In genomic region chr5:134111741-134112647, GRCh38 we compare ENCODE assay signal across 14 cellular contexts. TPM values are rescaled to one million over a fixed set of nuclear protein-coding genes. Genes with fewer than 3 reads are reported as not detected.
A peak's percentile ranks its signal among the peaks of the same experiment; 100 is the strongest.
DNase-seq lines count a peak whose midpoint lies in the region; ATAC-seq and TF ChIP-seq lines count a peak whose summit lies in the region.
"Had no signal": no experiment of that assay in that cellular context is flagged by ENCODE, and none has a peak within 500 bp of the region (broad histone marks: within the 10 kb centered on the region; RNA-seq: fewer than 3 reads in every experiment).

No MANE protein-coding gene starts in this region.

- no peak overlapping the region for H3K4me2 ChIP-seq in OCI-LY7 (ENCODE audit: low read length)
- H3K4me2 ChIP-seq: BLaER1 had no signal

- H3K4me3 Mint-ChIP-seq in MCF 10A (ENCODE audit: unreplicated experiment) (no peak overlapping the region), T-helper 17 cell (peak overlapping the region; percentile 93)
- H3K4me3 Mint-ChIP-seq in effector memory CD8-positive, alpha-beta T cell = peak overlapping the region; percentile 51 to 89
- peak overlapping the region; percentile 93 to 96 for H3K4me3 Mint-ChIP-seq in stimulated activated naive CD8-positive, alpha-beta T cell treated with anti-CD3 and anti-CD28 coated beads, Interleukin-15, amount 100 ng/mL, for 72 hours
- H3K4me3 Mint-ChIP-seq: H9 had no signal

- H3K36me3 ChIP-seq in breast epithelium (no peaks in the 10 kb centered on the region), OCI-LY7 (ENCODE audit: insufficient read depth, low read length) (no peaks in the 10 kb centered on the region), right atrium auricular region (no peaks in the 10 kb centered on the region)
- H3K36me3 ChIP-seq: BLaER1, left ventricle myocardium inferior had no signal

- H3K27me3 Mint-ChIP-seq in MCF 10A (ENCODE audit: insufficient read depth, unreplicated experiment) (no peaks in the 10 kb centered on the region), T-helper 17 cell (no peaks in the 10 kb centered on the region)
- H3K27me3 Mint-ChIP-seq in effector memory CD8-positive, alpha-beta T cell = no peaks in the 10 kb centered on the region
- H3K27me3 Mint-ChIP-seq in stimulated activated naive CD8-positive, alpha-beta T cell treated with anti-CD3 and anti-CD28 coated beads, Interleukin-15, amount 100 ng/mL, for 72 hours = peaks cover 2% of the 10 kb centered on the region

- H3K27me3 ChIP-seq in breast epithelium = no peaks in the 10 kb centered on the region
- no peaks in the 10 kb centered on the region for H3K27me3 ChIP-seq in right atrium auricular region

- no peak for TF ChIP-seq CTCF in breast epithelium (IDR thresholded peaks at IDR 0.05)
- no peak for TF ChIP-seq CTCF in MCF 10A (IDR thresholded peaks at IDR 0.05; ENCODE audit: unreplicated experiment)
- TF ChIP-seq CTCF in OCI-LY7 (conservative IDR thresholded peaks at IDR 0.05; ENCODE audit: low read length) = no peak
- no peak for TF ChIP-seq CTCF in right atrium auricular region (IDR thresholded peaks at IDR 0.05)

- no peaks in the 10 kb centered on the region for H3K79me2 ChIP-seq in OCI-LY7 (ENCODE audit: insufficient read depth, low read depth, low read length)

- no peak overlapping the region for H2AFZ ChIP-seq in OCI-LY7 (ENCODE audit: low read length)

- H4K20me1 ChIP-seq in OCI-LY7 (ENCODE audit: insufficient read depth, low read length) = no peaks in the 10 kb centered on the region

- H3K27ac Mint-ChIP-seq in MCF 10A (ENCODE audit: low read depth, unreplicated experiment) = no peak overlapping the region
- H3K27ac Mint-ChIP-seq in T-helper 17 cell = peak overlapping the region; percentile 96
- peak overlapping the region; percentile 77 to 92 for H3K27ac Mint-ChIP-seq in effector memory CD8-positive, alpha-beta T cell
- peak overlapping the region; percentile 45 to 85 for H3K27ac Mint-ChIP-seq in stimulated activated naive CD8-positive, alpha-beta T cell treated with anti-CD3 and anti-CD28 coated beads, Interleukin-15, amount 100 ng/mL, for 72 hours
- H3K27ac Mint-ChIP-seq: H9 had no signal

- POLR2A ChIA-PET in MCF 10A (lab: Yijun Ruan, JAX) = interaction anchor here (0.5 to 2.5 kb wide), 11 partner anchors 10 to 528 kb away, joined by 3 to 8 read pairs (median 3); partner anchors contain the start of gene SKP1
- POLR2A ChIA-PET in OCI-LY7 (lab: Charles Lee) = interaction anchor here (0.5 to 1.0 kb wide), 3 partner anchors 11 to 1091 kb away, joined by 3 to 4 read pairs (median 3); no protein-coding TSS in a partner anchor

- intact Hi-C loops in breast epithelium (cut with DNase I; ENCODE audit: low total_unique reads) = no loop called here
- intact Hi-C loops in MCF 10A (cut with micrococcal nuclease) = no loop called here
- intact Hi-C loops in OCI-LY7 (cut with micrococcal nuclease; ENCODE audit: unreplicated experiment) = no loop called here

- CTCF ChIA-PET in MCF 10A (lab: Yijun Ruan, JAX) = interaction anchor here (0.6 to 4.8 kb wide), 14 partner anchors 11 to 190 kb away, joined by 3 to 87 read pairs (median 4); no protein-coding TSS in a partner anchor
- CTCF ChIA-PET in OCI-LY7 (lab: Charles Lee; ENCODE audit: unreplicated experiment) = interaction anchor here (0.8 kb wide), 1 partner anchor 28 kb away, joined by 3 read pairs; no protein-coding TSS in a partner anchor

- H3K4me1 Mint-ChIP-seq in MCF 10A (ENCODE audit: insufficient read depth, unreplicated experiment) = peaks cover 17% of the 10 kb centered on the region
- peaks cover 53% of the 10 kb centered on the region for H3K4me1 Mint-ChIP-seq in T-helper 17 cell
- peaks cover 36 to 50% of the 10 kb centered on the region in 2 donors for H3K4me1 Mint-ChIP-seq in effector memory CD8-positive, alpha-beta T cell (ENCODE audit: low read depth in 2 of 2)
- peaks cover 80% of the 10 kb centered on the region for H3K4me1 Mint-ChIP-seq in stimulated activated naive CD8-positive, alpha-beta T cell treated with anti-CD3 and anti-CD28 coated beads, Interleukin-15, amount 100 ng/mL, for 72 hours

- TF ChIP-seq POLR2A in breast epithelium (IDR thresholded peaks at IDR 0.05) = no peak

- H3K9me2 ChIP-seq in OCI-LY7 (ENCODE audit: insufficient read depth, low read length) = no peaks in the 10 kb centered on the region

- peak; percentile 19 for ATAC-seq in T-helper 17 cell
- peak; percentile 43 for ATAC-seq in effector memory CD8-positive, alpha-beta T cell (replicated peaks)
- peak; percentile 79 for ATAC-seq in stimulated activated naive CD8-positive, alpha-beta T cell treated with anti-CD3 and anti-CD28 coated beads, Interleukin-15, amount 100 ng/mL, for 72 hours

- H3K4me1 ChIP-seq in breast epithelium = peaks cover 7 to 10% of the 10 kb centered on the region in 2 donors
- peaks cover 13% of the 10 kb centered on the region for H3K4me1 ChIP-seq in OCI-LY7 (ENCODE audit: insufficient read depth, low read length, poor library complexity, severe bottlenecking)
- H3K4me1 ChIP-seq in right atrium auricular region = peaks cover 0 to 24% of the 10 kb centered on the region in 2 donors

- BruUV-seq in MCF 10A (replicated peaks; lab: Mats Ljungman, UMichigan) (no TSS peak), OCI-LY7 (replicated peaks; lab: Mats Ljungman, UMichigan) (no TSS peak)

- H3K36me3 Mint-ChIP-seq in MCF 10A (ENCODE audit: insufficient read depth, unreplicated experiment) = no peaks in the 10 kb centered on the region
- H3K36me3 Mint-ChIP-seq in T-helper 17 cell (ENCODE audit: low read depth) = peaks cover 8% of the 10 kb centered on the region
- peaks cover 48% of the 10 kb centered on the region for H3K36me3 Mint-ChIP-seq in effector memory CD8-positive, alpha-beta T cell (ENCODE audit: insufficient read depth)

- H3K27ac ChIP-seq in breast epithelium (peak overlapping the region; percentile 54 to 75), OCI-LY7 (ENCODE audit: low read depth, low read length, poor library complexity, severe bottlenecking) (no peak overlapping the region), right atrium auricular region (no peak overlapping the region)
- H3K27ac ChIP-seq: BLaER1, left ventricle myocardium inferior had no signal

- DNase-seq in breast epithelium (ENCODE audit: low spot score in 2 of 2) (no peak), MCF 10A (ENCODE audit: unreplicated experiment) (no peak), T-helper 17 cell (no peak), OCI-LY7 (ENCODE audit: low spot score) (no peak), amniotic stem cell (lab: John Stamatoyannopoulos, UW) (no peak), right atrium auricular region (ENCODE audit: low spot score) (no peak)
- no peak for DNase-seq in effector memory CD8-positive, alpha-beta T cell
- peak in 1 of 2 donors; percentile 62 for DNase-seq in stimulated activated naive CD8-positive, alpha-beta T cell treated with anti-CD3 and anti-CD28 coated beads, Interleukin-15, amount 100 ng/mL, for 72 hours
- DNase-seq: activated gamma-delta T cell treated with Interleukin-2 at 50 U/mL for 16 hours, H9, left ventricle myocardium inferior, NCI-H345, SW 1271 had no signal

- H3K4me3 ChIP-seq in breast epithelium (no peak overlapping the region), OCI-LY7 (ENCODE audit: low read depth, low read length, poor library complexity, severe bottlenecking) (no peak overlapping the region), right atrium auricular region (no peak overlapping the region)
- H3K4me3 ChIP-seq: BLaER1, left ventricle myocardium inferior had no signal

- no peaks in the 10 kb centered on the region for H3K9me3 Mint-ChIP-seq in MCF 10A (ENCODE audit: unreplicated experiment)
- no peaks in the 10 kb centered on the region for H3K9me3 Mint-ChIP-seq in effector memory CD8-positive, alpha-beta T cell
- H3K9me3 Mint-ChIP-seq in stimulated activated naive CD8-positive, alpha-beta T cell treated with anti-CD3 and anti-CD28 coated beads, Interleukin-15, amount 100 ng/mL, for 72 hours = no peaks in the 10 kb centered on the region
- H3K9me3 Mint-ChIP-seq: H9 had no signal

- H3K9me3 ChIP-seq in breast epithelium (no peaks in the 10 kb centered on the region), T-helper 17 cell (ENCODE audit: control insufficient read depth, low read length, poor library complexity, severe bottlenecking) (no peaks in the 10 kb centered on the region), OCI-LY7 (ENCODE audit: low read length) (no peaks in the 10 kb centered on the region), right atrium auricular region (no peaks in the 10 kb centered on the region)
- H3K9me3 ChIP-seq: BLaER1, left ventricle myocardium inferior had no signal

RNA-seq across cellular contexts. Expression of gene TCF7, which starts 2.5 kb away (rescaled TPM):
- total RNA-seq in breast epithelium = 1 to 10 TPM; 2.1 to 8.0 (median 6.6) TPM
- 0.29 and 0.42 TPM in 2 replicates for total RNA-seq in MCF 10A (2022)
- 100 to 1,000 TPM; 308 to 405 TPM for total RNA-seq in T-helper 17 cell
- total RNA-seq in OCI-LY7 (2014; rRNA removed; shearing (Covaris generic)) = 0.39 and 1.1 TPM in 2 replicates
- 0.97 and 1.9 TPM in 2 replicates for total RNA-seq in OCI-LY7 (2022)
- 1 to 10 TPM; 1.3 to 1.7 TPM for total RNA-seq in right atrium auricular region

Comparison
In these comparisons a context has a peak if more than half of its experiments do, and no peak if none do; other contexts are left out.
1. H3K27ac ChIP-seq: peak in breast epithelium (2 of 2); none in OCI-LY7 (single experiment) and right atrium auricular region (0 of 2).
2. ATAC-seq: peak in every context shown above with its lines; median percentile 79 in stimulated activated naive CD8-positive, alpha-beta T cell treated with anti-CD3 and anti-CD28 coated beads, Interleukin-15, amount 100 ng/mL, for 72 hours; 43 in effector memory CD8-positive, alpha-beta T cell; 19 in T-helper 17 cell.
3. RNA of gene TCF7, which starts 2.5 kb away (total RNA-seq): 308 to 405 TPM in T-helper 17 cell; 2.1 to 8.0 TPM in breast epithelium, 1.3 to 1.7 TPM in right atrium auricular region, 0.39 to 1.9 TPM in OCI-LY7 and 0.29 to 0.42 TPM in MCF 10A; every median in the first group is over 10 times any median in the second.